In genomic region chr10:3068201-3068967, GRCh38 we compare ENCODE assay signal across 8 cellular contexts. TPM values are rescaled to one million over a fixed set of nuclear protein-coding genes. Genes with fewer than 3 reads are reported as not detected.
DNase-seq lines count a peak whose midpoint lies in the region; ATAC-seq, FAIRE-seq and TF ChIP-seq lines count a peak whose summit lies in the region.

No MANE protein-coding gene starts in this region.

- DNase-seq in ELR (ENCODE audit: low read depth): peak; percentile 69
- peak; percentile 69 for DNase-seq in LHCN-M2 (ENCODE audit: low read depth)
- no peak for DNase-seq in bronchial epithelial cell (ENCODE audit: low read depth)
- no peak for DNase-seq in keratinocyte (ENCODE audit: low read depth, low spot score)
- DNase-seq in stimulated activated CD4-positive, alpha-beta T cell treated with anti-CD3 and anti-CD28 coated beads, Interleukin-15, amount 100 ng/mL, for 24 hours: peak; percentile 84
- DNase-seq in DMS114 treated with DMSO at 0.1 percent for 48 hours (lab: John Stamatoyannopoulos, UW; ENCODE audit: unreplicated experiment): no peak

- peaks cover 9% of the 10 kb centered on the region for H3K36me3 ChIP-seq in bronchial epithelial cell (ENCODE audit: control insufficient read depth, insufficient read depth, low read length)
- H3K36me3 ChIP-seq in keratinocyte (ENCODE audit: control insufficient read depth in 2 of 2, extremely low read depth in 1 of 2, insufficient read depth in 2 of 2, low read length in 2 of 2): peaks cover 7 to 25% of the 10 kb centered on the region in 2 experiments

- H3K27ac ChIP-seq in keratinocyte (ENCODE audit: control insufficient read depth, insufficient read depth, low read length): peak overlapping the region; percentile 66

- H3K4me3 ChIP-seq in WI38 (ENCODE audit: low read depth, low read length) (peak overlapping the region; percentile 90), bronchial epithelial cell (ENCODE audit: low read depth, low read length) (peak overlapping the region; percentile 84), keratinocyte (ENCODE audit: control insufficient read depth in 2 of 3, extremely low read depth in 1 of 3, insufficient read depth in 2 of 3, low read depth in 1 of 3, low read length in 3 of 3) (peak overlapping the region; percentile 81 to 91 (median 91))

- peaks cover 32% of the 10 kb centered on the region for H3K4me1 ChIP-seq in keratinocyte (ENCODE audit: control insufficient read depth, extremely low read depth, insufficient read depth, low read length)

- H4K20me1 ChIP-seq in keratinocyte (ENCODE audit: control insufficient read depth, extremely low read depth, insufficient read depth, low read length): peaks cover 19% of the 10 kb centered on the region

- H3K4me2 ChIP-seq in keratinocyte (ENCODE audit: control insufficient read depth, extremely low read depth, insufficient read depth, low read depth, low read length): peak overlapping the region; percentile 79

- peak overlapping the region; percentile 29 for H2AFZ ChIP-seq in keratinocyte (ENCODE audit: control insufficient read depth, low read length)

- TF ChIP-seq CTCF in WI38 (IDR thresholded peaks at IDR 0.05; ENCODE audit: low read depth, low read length): 0 out of 2 replicates have a peak, but pooled peaks have one; percentile 19
- TF ChIP-seq CTCF in bronchial epithelial cell (IDR thresholded peaks at IDR 0.05; ENCODE audit: insufficient read depth, low read length, severe bottlenecking): peak; percentile 34
- peak in 1 of 3 experiments; percentile 15 for TF ChIP-seq CTCF in keratinocyte (optimal IDR thresholded peaks at IDR 0.05 in 1 of 3, IDR thresholded peaks at IDR 0.05 in 1 of 3, conservative IDR thresholded peaks at IDR 0.05 in 1 of 3; ENCODE audit: extremely low read depth in 1 of 3, insufficient read depth in 2 of 3, low read length in 3 of 3)

- dilution Hi-C loops in keratinocyte (cut with MboI; ENCODE audit: extremely low pct_ligation_motif_present, low sequenced_read_pairs): no loop called here

- peaks cover 54% of the 10 kb centered on the region for H3K79me2 ChIP-seq in keratinocyte (ENCODE audit: control insufficient read depth, insufficient read depth, low read length)

- H3K27me3 ChIP-seq in bronchial epithelial cell (ENCODE audit: control insufficient read depth, insufficient read depth, low read length) (no peaks in the 10 kb centered on the region), keratinocyte (ENCODE audit: control insufficient read depth, extremely low read depth, insufficient read depth, low read length) (peaks cover 11% of the 10 kb centered on the region)

- H3K9me1 ChIP-seq in keratinocyte (ENCODE audit: control insufficient read depth, extremely low read depth, insufficient read depth, low read length): peaks cover 13% of the 10 kb centered on the region

- FAIRE-seq in bronchial epithelial cell (lab: Jason Lieb, UNC) (no peak), keratinocyte (lab: Jason Lieb, UNC) (no peak)

- H3K9ac ChIP-seq in keratinocyte (ENCODE audit: control insufficient read depth, extremely low read depth, insufficient read depth, low read length): peak overlapping the region; percentile 85

- H3K9me3 ChIP-seq in keratinocyte (ENCODE audit: control insufficient read depth, low read depth, low read length): no peaks in the 10 kb centered on the region

- ATAC-seq in GM21619 (IDR thresholded peaks at IDR 0.05; ENCODE audit: unreplicated experiment): peak; percentile 38

RNA-seq across cellular contexts. Expression of gene PFKP, which starts 1.0 kb away (rescaled TPM):
- total RNA-seq in LHCN-M2 (2014; rRNA removed): 174 and 216 TPM in 2 replicates
- polyA plus RNA-seq in LHCN-M2 (2012): 166 TPM
- 188 and 196 TPM in 2 replicates for total RNA-seq in bronchial epithelial cell
- 104 to 134 TPM (median 117 TPM) in 3 replicates for polyA plus RNA-seq in keratinocyte
- 117 TPM for polyA plus RNA-seq in keratinocyte (2011; ENCODE audit: low read depth)
- 79.3 and 111 TPM in 2 replicates for polyA plus RNA-seq in keratinocyte (2011; cell fraction: cytosol; rRNA removed)
- 162 and 174 TPM in 2 replicates for polyA plus RNA-seq in keratinocyte (2011; cell fraction: nucleus; rRNA removed)
- polyA plus RNA-seq in keratinocyte (2012; ENCODE audit: low replicate concordance): 134 and 205 TPM in 2 replicates
- 91.1 to 184 TPM (median 107 TPM) in 3 replicates for polyA minus RNA-seq in keratinocyte
- polyA minus RNA-seq in keratinocyte (2011; cell fraction: cytosol; rRNA and poly(A)+ RNA removed): 150 TPM
- polyA minus RNA-seq in keratinocyte (2011; cell fraction: nucleus; rRNA and poly(A)+ RNA removed): 95.1 and 112 TPM in 2 replicates

Comparison
In these comparisons a context has a peak if more than half of its experiments do, and no peak if none do; other contexts are left out.
1. DNase-seq: peak in ELR (single experiment), LHCN-M2 (single experiment) and stimulated activated CD4-positive, alpha-beta T cell treated with anti-CD3 and anti-CD28 coated beads, Interleukin-15, amount 100 ng/mL, for 24 hours (single experiment); none in bronchial epithelial cell (single experiment), keratinocyte (single experiment) and DMS114 treated with DMSO at 0.1 percent for 48 hours (single experiment).
2. Peak in every context shown above with its lines, with median percentiles within 50 percentile points of each other: H3K4me3 ChIP-seq.